ENCODE assay signal across 28 cellular contexts in genomic region chr2:215320679-215321078, GRCh38.
"Had no signal": no experiment of that assay in that cellular context is flagged by ENCODE, and none has a peak within 500 bp of the region (broad histone marks: within the 10 kb centered on the region; RNA-seq: fewer than 3 reads in every experiment).

No MANE protein-coding gene starts in this region.

- H3K4me1 ChIP-seq: esophagus squamous epithelium, heart right ventricle, left lung, lower lobe of right lung, pancreas, tibial nerve had no signal

- H3K27me3 ChIP-seq: esophagus squamous epithelium, heart right ventricle, left lung, neutrophil, pancreas, sigmoid colon, tibial nerve had no signal

- H3K36me3 ChIP-seq: neutrophil had no signal

- ATAC-seq: heart right ventricle; left lung; lower lobe of right lung; pancreas; SK-N-SH treated with all-trans-retinoic acid at 6 μM for 48 hours; stimulated activated memory B cell treated with anti-CD40 and anti-IgM and Interleukin-4, amounts not matched to agents 10 μg/mL and 1 μg/mL and 100 μg/mL, for 72 hours had no signal

- H3K9me3 Mint-ChIP-seq: activated naive CD4-positive, alpha-beta T cell treated with anti-CD3 and anti-CD28 coated beads for 36 hours; stimulated activated memory B cell treated with anti-CD40 and anti-IgM and Interleukin-4, amounts not matched to agents 10 μg/mL and 1 μg/mL and 100 μg/mL, for 72 hours had no signal

- DNase-seq: activated CD4-positive, alpha-beta T cell treated with anti-CD3 and anti-CD28 coated beads for 4 hours; activated CD4-positive, alpha-beta T cell treated with anti-CD3 and anti-CD28 coated beads, Interleukin-2, amount 50 U/mL, for 4 hours; activated CD4-positive, CD25-positive, alpha-beta regulatory T cell; activated effector memory CD4-positive, alpha-beta T cell treated with anti-CD3 and anti-CD28 coated beads, Interleukin-2, amount 50 U/mL, for 16 hours; activated naive CD4-positive, alpha-beta T cell treated with anti-CD3 and anti-CD28 coated beads for 36 hours; amygdala; caudate nucleus; cortex of kidney; esophagus squamous epithelium; foreskin melanocyte; heart right ventricle; kidney glomerular epithelial cell; left lung; lower lobe of right lung; mesendoderm; nephron progenitor cell; pancreas; retina; sigmoid colon; small intestine; stimulated activated CD4-positive, alpha-beta T cell treated with anti-CD3 and anti-CD28 coated beads, Interleukin-4, amount 100 ng/mL, for 4 hours; stimulated activated CD8-positive, alpha-beta memory T cell treated with anti-CD3 and anti-CD28 coated beads, Interleukin-4, amount 100 ng/mL, for 48 hours; T-helper 2 cell had no signal

- H3K27ac ChIP-seq: esophagus squamous epithelium, heart right ventricle, left lung, lower lobe of right lung, neutrophil, pancreas, prostate gland, sigmoid colon, tibial nerve had no signal

- H3K27me3 Mint-ChIP-seq: stimulated activated memory B cell treated with anti-CD40 and anti-IgM and Interleukin-4, amounts not matched to agents 10 μg/mL and 1 μg/mL and 100 μg/mL, for 72 hours had no signal

- H3K9me3 ChIP-seq: esophagus squamous epithelium, heart right ventricle, left lung, lower lobe of right lung, neutrophil, pancreas, prostate gland, sigmoid colon, tibial nerve had no signal

- H3K27ac Mint-ChIP-seq: activated naive CD4-positive, alpha-beta T cell treated with anti-CD3 and anti-CD28 coated beads for 36 hours; nephron progenitor cell; stimulated activated memory B cell treated with anti-CD40 and anti-IgM and Interleukin-4, amounts not matched to agents 10 μg/mL and 1 μg/mL and 100 μg/mL, for 72 hours had no signal

- H3K4me3 ChIP-seq: esophagus squamous epithelium, heart right ventricle, left lung, lower lobe of right lung, pancreas, prostate gland, sigmoid colon, tibial nerve had no signal

- H3K4me3 Mint-ChIP-seq: activated naive CD4-positive, alpha-beta T cell treated with anti-CD3 and anti-CD28 coated beads for 36 hours; nephron progenitor cell; stimulated activated memory B cell treated with anti-CD40 and anti-IgM and Interleukin-4, amounts not matched to agents 10 μg/mL and 1 μg/mL and 100 μg/mL, for 72 hours had no signal
